24 cellular contexts compared by ENCODE assay signal in genomic region chr4:83178029-83178428, GRCh38.
DNase-seq lines count a peak whose midpoint lies in the region; ATAC-seq and TF ChIP-seq lines count a peak whose summit lies in the region.
"Had no signal": no experiment of that assay in that cellular context is flagged by ENCODE, and none has a peak within 500 bp of the region (broad histone marks: within the 10 kb centered on the region; RNA-seq: fewer than 3 reads in every experiment).

No MANE protein-coding gene starts in this region.

- peaks cover 4% of the 10 kb centered on the region for H3K36me3 Mint-ChIP-seq in activated CD8-positive, alpha-beta memory T cell treated with anti-CD3 and anti-CD28 coated beads, Interleukin-2, amount 10 ng/mL, durations not matched to agents 7 days and 5 days
- no peaks in the 10 kb centered on the region for H3K36me3 Mint-ChIP-seq in progenitor cell of endocrine pancreas (ENCODE audit: insufficient read depth)
- H3K36me3 Mint-ChIP-seq: stimulated activated effector memory CD8-positive, alpha-beta T cell treated with anti-CD3 and anti-CD28 coated beads, Interleukin-12 subunit alpha, Interleukin-12 subunit beta, amount 100 ng/mL, for 72 hours had no signal

- H3K27ac Mint-ChIP-seq in activated CD8-positive, alpha-beta memory T cell treated with anti-CD3 and anti-CD28 coated beads, Interleukin-2, amount 10 ng/mL, durations not matched to agents 7 days and 5 days = no peak overlapping the region
- H3K27ac Mint-ChIP-seq in progenitor cell of endocrine pancreas = no peak overlapping the region
- H3K27ac Mint-ChIP-seq: activated CD4-positive, alpha-beta T cell treated with anti-CD3 and anti-CD28 coated beads, Interleukin-2, amount 10 ng/mL, durations not matched to agents 24 days and 14 days; stimulated activated effector memory CD8-positive, alpha-beta T cell treated with anti-CD3 and anti-CD28 coated beads, Interleukin-12 subunit alpha, Interleukin-12 subunit beta, amount 100 ng/mL, for 72 hours; T-helper 1 cell treated with Interleukin-12 subunit alpha and Interleukin-12 subunit beta and Interleukin-4 antibody, amounts not matched to agents 30 μg/mL and 1 μg/mL, for 36 hours had no signal

- H3K27me3 Mint-ChIP-seq in activated CD8-positive, alpha-beta memory T cell treated with anti-CD3 and anti-CD28 coated beads, Interleukin-2, amount 10 ng/mL, durations not matched to agents 7 days and 5 days = peaks cover 7% of the 10 kb centered on the region
- H3K27me3 Mint-ChIP-seq in progenitor cell of endocrine pancreas = no peaks in the 10 kb centered on the region

- peak; percentile 83 for DNase-seq in GM12865 (ENCODE audit: low read depth)
- no peak for DNase-seq in activated CD8-positive, alpha-beta memory T cell treated with anti-CD3 and anti-CD28 coated beads, Interleukin-2, amount 10 ng/mL, durations not matched to agents 7 days and 5 days
- no peak for DNase-seq in progenitor cell of endocrine pancreas (ENCODE audit: low spot score, unreplicated experiment)
- no peak for DNase-seq in Ammon's horn (ENCODE audit: low spot score)
- DNase-seq: activated CD4-positive, alpha-beta T cell treated with anti-CD3 and anti-CD28 coated beads, Interleukin-2, amount 10 ng/mL, durations not matched to agents 24 days and 14 days; activated CD8-positive, alpha-beta memory T cell treated with anti-CD3 and anti-CD28 coated beads, Interleukin-2, amount 50 U/mL, for 48 hours; brain microvascular endothelial cell; C1 segment of cervical spinal cord; colonic mucosa; EL; GOT3; heart right ventricle; left ventricle myocardium inferior; MM.1S; NCI-H2081; NCI-H510A had no signal

- no peaks in the 10 kb centered on the region for H3K9me3 Mint-ChIP-seq in activated CD8-positive, alpha-beta memory T cell treated with anti-CD3 and anti-CD28 coated beads, Interleukin-2, amount 10 ng/mL, durations not matched to agents 7 days and 5 days (ENCODE audit: low read depth)
- peaks cover 3% of the 10 kb centered on the region for H3K9me3 Mint-ChIP-seq in progenitor cell of endocrine pancreas (ENCODE audit: low read depth)
- H3K9me3 Mint-ChIP-seq: stimulated activated effector memory CD8-positive, alpha-beta T cell treated with anti-CD3 and anti-CD28 coated beads, Interleukin-12 subunit alpha, Interleukin-12 subunit beta, amount 100 ng/mL, for 72 hours; T-helper 1 cell treated with Interleukin-12 subunit alpha and Interleukin-12 subunit beta and Interleukin-4 antibody, amounts not matched to agents 30 μg/mL and 1 μg/mL, for 36 hours had no signal

- ATAC-seq in GM19395 (IDR thresholded peaks at IDR 0.05; ENCODE audit: unreplicated experiment) = peak; percentile 49
- peak; percentile 54 for ATAC-seq in HG02798 (IDR thresholded peaks at IDR 0.05; ENCODE audit: poor library complexity, unreplicated experiment)
- peak; percentile 52 for ATAC-seq in HG03520 (IDR thresholded peaks at IDR 0.05; ENCODE audit: unreplicated experiment)
- no peak for ATAC-seq in activated CD8-positive, alpha-beta memory T cell treated with anti-CD3 and anti-CD28 coated beads, Interleukin-2, amount 10 ng/mL, durations not matched to agents 7 days and 5 days
- no peak for ATAC-seq in HG03571 (IDR thresholded peaks at IDR 0.05; ENCODE audit: unreplicated experiment)
- ATAC-seq: heart right ventricle; stimulated activated effector memory CD8-positive, alpha-beta T cell treated with anti-CD3 and anti-CD28 coated beads, Interleukin-12 subunit alpha, Interleukin-12 subunit beta, amount 100 ng/mL, for 72 hours had no signal

- H3K4me3 ChIP-seq in GM12865 (ENCODE audit: low read depth, low read length) = no peak overlapping the region
- H3K4me3 ChIP-seq: colonic mucosa, heart right ventricle, left ventricle myocardium inferior, prostate gland, thoracic aorta had no signal

- CTCF ChIA-PET in activated CD8-positive, alpha-beta memory T cell treated with anti-CD3 and anti-CD28 coated beads, Interleukin-2, amount 10 ng/mL, durations not matched to agents 7 days and 5 days (lab: Charles Lee) = no interaction called here

- no peak overlapping the region for H3K4me3 Mint-ChIP-seq in activated CD8-positive, alpha-beta memory T cell treated with anti-CD3 and anti-CD28 coated beads, Interleukin-2, amount 10 ng/mL, durations not matched to agents 7 days and 5 days
- no peak overlapping the region for H3K4me3 Mint-ChIP-seq in progenitor cell of endocrine pancreas (ENCODE audit: low read depth)
- H3K4me3 Mint-ChIP-seq: activated CD4-positive, alpha-beta T cell treated with anti-CD3 and anti-CD28 coated beads, Interleukin-2, amount 10 ng/mL, durations not matched to agents 24 days and 14 days; stimulated activated effector memory CD8-positive, alpha-beta T cell treated with anti-CD3 and anti-CD28 coated beads, Interleukin-12 subunit alpha, Interleukin-12 subunit beta, amount 100 ng/mL, for 72 hours; T-helper 1 cell treated with Interleukin-12 subunit alpha and Interleukin-12 subunit beta and Interleukin-4 antibody, amounts not matched to agents 30 μg/mL and 1 μg/mL, for 36 hours had no signal

- H3K4me1 Mint-ChIP-seq in activated CD8-positive, alpha-beta memory T cell treated with anti-CD3 and anti-CD28 coated beads, Interleukin-2, amount 10 ng/mL, durations not matched to agents 7 days and 5 days = peaks cover 1% of the 10 kb centered on the region
- no peaks in the 10 kb centered on the region for H3K4me1 Mint-ChIP-seq in progenitor cell of endocrine pancreas (ENCODE audit: low read depth)
- H3K4me1 Mint-ChIP-seq: activated CD4-positive, alpha-beta T cell treated with anti-CD3 and anti-CD28 coated beads, Interleukin-2, amount 10 ng/mL, durations not matched to agents 24 days and 14 days had no signal

- no peak for TF ChIP-seq CTCF in GM12865 (IDR thresholded peaks at IDR 0.05; ENCODE audit: insufficient read depth, low read depth, low read length, missing control alignments)
- TF ChIP-seq CTCF in progenitor cell of endocrine pancreas (IDR thresholded peaks at IDR 0.05; ENCODE audit: unreplicated experiment) = no peak

Comparison
In these comparisons a context has a peak if more than half of its experiments do, and no peak if none do; other contexts are left out.
1. ATAC-seq: peak in GM19395 (single experiment), HG02798 (single experiment) and HG03520 (single experiment); none in activated CD8-positive, alpha-beta memory T cell treated with anti-CD3 and anti-CD28 coated beads, Interleukin-2, amount 10 ng/mL, durations not matched to agents 7 days and 5 days (single experiment) and HG03571 (single experiment).